Comparison of ENCODE assay signal across 8 cellular contexts in the genomic region with DNA sequence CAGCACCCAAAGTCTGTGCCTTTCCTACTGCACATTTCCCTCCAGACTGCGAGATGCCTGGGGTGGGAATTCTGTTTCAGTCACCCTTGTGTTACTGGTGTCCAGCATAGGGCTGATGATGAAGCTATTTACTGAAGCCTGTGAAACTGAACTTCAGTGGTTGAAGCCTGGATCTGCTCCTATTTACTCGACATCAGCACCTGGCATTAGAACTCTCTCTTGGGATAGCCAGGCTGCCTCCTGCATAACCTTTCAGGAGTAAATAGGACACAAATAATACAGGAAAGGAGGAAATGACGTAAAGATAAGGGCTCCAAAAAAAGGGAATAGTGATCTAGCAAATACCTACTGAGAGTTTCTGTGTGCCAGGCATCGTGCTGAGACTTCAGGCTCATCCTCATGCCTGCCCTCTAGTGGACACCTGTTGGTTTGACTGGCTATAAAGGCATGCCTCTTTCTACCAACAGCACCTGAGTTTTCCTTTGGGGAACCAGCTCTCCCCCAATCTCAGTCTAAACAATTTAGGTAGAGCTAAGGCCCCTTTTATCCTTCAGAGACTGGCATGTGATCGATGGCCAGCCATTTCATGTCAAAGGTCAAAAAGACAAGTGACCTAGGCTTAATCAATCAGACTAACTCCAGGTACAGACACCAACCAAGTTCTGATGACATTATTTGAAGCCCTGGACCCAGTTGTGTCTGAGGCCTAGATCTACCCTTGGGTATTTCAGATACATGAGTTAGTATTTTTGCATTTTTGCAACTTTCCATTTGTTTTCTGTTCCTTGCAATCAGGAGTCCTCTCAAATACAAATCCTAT.
A peak's percentile ranks its signal among the peaks of the same experiment; 100 is the strongest.
DNase-seq lines count a peak whose midpoint lies in the region; ATAC-seq and TF ChIP-seq lines count a peak whose summit lies in the region.

No MANE protein-coding gene starts in this region.

- TF ChIP-seq POLR2A in breast epithelium (IDR thresholded peaks at IDR 0.05): no peak

- peaks cover 8% of the 10 kb centered on the region for H3K27me3 Mint-ChIP-seq in neural crest cell (ENCODE audit: low read depth)

- no peak overlapping the region for H3K27ac ChIP-seq in breast epithelium

- no peak overlapping the region for H3K4me3 ChIP-seq in BE2C (ENCODE audit: low read depth, low read length)
- no peak overlapping the region for H3K4me3 ChIP-seq in breast epithelium

- intact Hi-C loops in breast epithelium (cut with DNase I; ENCODE audit: low total_unique reads): no loop called here

- no peaks in the 10 kb centered on the region for H3K36me3 ChIP-seq in BE2C
- no peaks in the 10 kb centered on the region for H3K36me3 ChIP-seq in breast epithelium

- H3K4me1 ChIP-seq in BE2C (no peaks in the 10 kb centered on the region), breast epithelium (no peaks in the 10 kb centered on the region)

- no peaks in the 10 kb centered on the region for H3K9me3 Mint-ChIP-seq in neural crest cell

- H3K4me1 Mint-ChIP-seq in neural crest cell: peaks cover 5% of the 10 kb centered on the region

- H3K4me3 Mint-ChIP-seq in neural crest cell: no peak overlapping the region

- H3K9me3 ChIP-seq in BE2C (no peaks in the 10 kb centered on the region), breast epithelium (no peaks in the 10 kb centered on the region)

- no peaks in the 10 kb centered on the region for H3K36me3 Mint-ChIP-seq in neural crest cell (ENCODE audit: low read depth)

- peak; percentile 30 for DNase-seq in BE2C
- peak; percentile 7 for DNase-seq in NCI-H1092 (lab: John Stamatoyannopoulos, UW)
- DNase-seq in breast epithelium (ENCODE audit: low spot score in 2 of 2): no peak
- DNase-seq in neural crest cell (ENCODE audit: low read depth, low spot score): no peak
- no peak for DNase-seq in NCI-H1930 (lab: John Stamatoyannopoulos, UW)
- no peak for DNase-seq in OCI-M2 (lab: John Stamatoyannopoulos, UW; ENCODE audit: unreplicated experiment)
- no peak for DNase-seq in NOMO-1 treated with DMSO at 0.1 percent for 48 hours (lab: John Stamatoyannopoulos, UW; ENCODE audit: unreplicated experiment)

- ATAC-seq in GM19035 (IDR thresholded peaks at IDR 0.05; ENCODE audit: unreplicated experiment): peak; percentile 85

- TF ChIP-seq CTCF in BE2C (IDR thresholded peaks at IDR 0.05; ENCODE audit: low read depth, low read length) (peak; percentile 81), breast epithelium (IDR thresholded peaks at IDR 0.05) (peak in 2 of 3 donors; percentile 54 to 57), neural crest cell (conservative IDR thresholded peaks at IDR 0.05) (peak; percentile 71)

- H3K27ac Mint-ChIP-seq in neural crest cell (ENCODE audit: unreplicated experiment): no peak overlapping the region

- no peaks in the 10 kb centered on the region for H3K27me3 ChIP-seq in BE2C
- no peaks in the 10 kb centered on the region for H3K27me3 ChIP-seq in breast epithelium

Comparison
In these comparisons a context has a peak if more than half of its experiments do, and no peak if none do; other contexts are left out.
1. DNase-seq: peak in BE2C (single experiment) and NCI-H1092 (single experiment); none in breast epithelium (0 of 2), neural crest cell (single experiment), NCI-H1930 (0 of 2), OCI-M2 (single experiment) and NOMO-1 treated with DMSO at 0.1 percent for 48 hours (single experiment).
2. Peak in every context shown above with its lines, with median percentiles within 50 percentile points of each other: CTCF ChIP-seq.